ENCODE assay signal across 25 cellular contexts in the genomic region with DNA sequence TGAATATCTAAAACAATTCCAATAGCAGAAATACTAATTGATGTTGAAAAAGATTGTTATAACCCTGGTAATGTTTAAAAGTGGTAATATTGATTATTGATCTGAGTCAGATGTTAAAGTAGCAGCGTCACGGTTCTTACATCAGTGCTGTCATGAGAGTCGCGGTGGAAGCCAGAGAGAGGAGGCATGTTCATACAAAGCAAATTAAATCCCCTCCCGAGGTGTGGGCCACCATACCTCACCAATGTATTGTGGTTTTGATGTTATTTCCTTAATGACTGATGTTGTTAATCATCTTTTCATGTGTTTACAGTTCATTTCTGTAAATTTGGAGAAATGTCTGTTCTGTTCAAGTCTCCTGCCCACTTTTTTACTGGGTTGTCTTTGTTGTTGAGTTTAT. TPM values are rescaled to one million over a fixed set of nuclear protein-coding genes. Genes with fewer than 3 reads are reported as not detected.
A peak's percentile ranks its signal among the peaks of the same experiment; 100 is the strongest.
DNase-seq lines count a peak whose midpoint lies in the region; ATAC-seq and TF ChIP-seq lines count a peak whose summit lies in the region.
"Had no signal": no experiment of that assay in that cellular context is flagged by ENCODE, and none has a peak within 500 bp of the region (broad histone marks: within the 10 kb centered on the region; RNA-seq: fewer than 3 reads in every experiment).

No MANE protein-coding gene starts in this region.

- ATAC-seq in activated CD8-positive, alpha-beta T cell treated with anti-CD3 and anti-CD28 coated beads for 36 hours = no peak
- no peak for ATAC-seq in activated CD8-positive, alpha-beta T cell treated with anti-CD3 and anti-CD28 coated beads, Interleukin-2, amount 10 ng/mL, durations not matched to agents 7 days and 5 days
- peak; percentile 42 for ATAC-seq in naive thymus-derived CD4-positive, alpha-beta T cell
- ATAC-seq: GM12878, GM23338, HepG2 had no signal

- no peak overlapping the region for H3K27ac ChIP-seq in naive thymus-derived CD4-positive, alpha-beta T cell (ENCODE audit: low read depth, low read length)
- no peak overlapping the region for H3K27ac ChIP-seq in testis

- DNase-seq in activated CD8-positive, alpha-beta T cell treated with anti-CD3 and anti-CD28 coated beads for 36 hours = peak; percentile 22
- no peak for DNase-seq in activated CD8-positive, alpha-beta T cell treated with anti-CD3 and anti-CD28 coated beads, Interleukin-2, amount 10 ng/mL, durations not matched to agents 7 days and 5 days
- peak; percentile 8 for DNase-seq in stimulated activated CD8-positive, alpha-beta memory T cell treated with anti-CD3 and anti-CD28 coated beads, Interleukin-12 subunit alpha, Interleukin-12 subunit beta, amount 100 ng/mL, for 1 hour (ENCODE audit: low read depth)
- no peak for DNase-seq in stimulated activated CD8-positive, alpha-beta memory T cell treated with anti-CD3 and anti-CD28 coated beads, Interleukin-4, amount 100 ng/mL, for 48 hours
- DNase-seq in naive thymus-derived CD4-positive, alpha-beta T cell = no peak
- DNase-seq in testis = no peak
- DNase-seq in activated naive CD4-positive, alpha-beta T cell treated with Interleukin-2 at 50 U/mL for 16 hours = no peak
- DNase-seq: 8988T, H9, Karpas-422, NCI-H1092, NCI-H1417 treated with DMSO at 0.1 percent for 48 hours, NCI-H1694 treated with DMSO at 0.1 percent for 48 hours, NCI-H2081 treated with DMSO at 0.1 percent for 48 hours, NCI-H2171, NCI-H226, NCI-H510A, NCI-H69, RPMI8226, SHP77 had no signal

- intact Hi-C loops in activated CD8-positive, alpha-beta T cell treated with anti-CD3 and anti-CD28 coated beads for 36 hours (cut with micrococcal nuclease) = no loop called here
- intact Hi-C loops in naive thymus-derived CD4-positive, alpha-beta T cell (cut with micrococcal nuclease) = no loop called here
- intact Hi-C loops in testis (cut with DNase I; ENCODE audit: low total_unique reads) = no loop called here

- H3K4me1 Mint-ChIP-seq in activated CD8-positive, alpha-beta T cell treated with anti-CD3 and anti-CD28 coated beads for 36 hours (ENCODE audit: low read depth) = peaks cover 70% of the 10 kb centered on the region
- peaks cover 10% of the 10 kb centered on the region for H3K4me1 Mint-ChIP-seq in activated CD8-positive, alpha-beta T cell treated with anti-CD3 and anti-CD28 coated beads, Interleukin-2, amount 10 ng/mL, durations not matched to agents 7 days and 5 days (ENCODE audit: low read depth)
- H3K4me1 Mint-ChIP-seq in naive thymus-derived CD4-positive, alpha-beta T cell = peaks cover 6 to 79% (median 71%) of the 10 kb centered on the region in 7 donors
- H3K4me1 Mint-ChIP-seq: GM23338 had no signal

- no peaks in the 10 kb centered on the region for H3K4me1 ChIP-seq in naive thymus-derived CD4-positive, alpha-beta T cell (ENCODE audit: control insufficient read depth in 2 of 2, insufficient read depth in 2 of 2, low read length in 2 of 2)
- H3K4me1 ChIP-seq in testis = no peaks in the 10 kb centered on the region

- peaks cover 0 to 64% (median 10%) of the 10 kb centered on the region in 3 experiments for H3K36me3 ChIP-seq in naive thymus-derived CD4-positive, alpha-beta T cell (ENCODE audit: control insufficient read depth in 2 of 3, insufficient read depth in 3 of 3, low read length in 3 of 3)
- no peaks in the 10 kb centered on the region for H3K36me3 ChIP-seq in testis (ENCODE audit: low read depth, missing control alignments)

- no peak overlapping the region for H3K4me3 Mint-ChIP-seq in activated CD8-positive, alpha-beta T cell treated with anti-CD3 and anti-CD28 coated beads for 36 hours
- no peak overlapping the region for H3K4me3 Mint-ChIP-seq in activated CD8-positive, alpha-beta T cell treated with anti-CD3 and anti-CD28 coated beads, Interleukin-2, amount 10 ng/mL, durations not matched to agents 7 days and 5 days
- peak overlapping the region in 3 of 10 donors; percentile 9 to 39 (median 22) for H3K4me3 Mint-ChIP-seq in naive thymus-derived CD4-positive, alpha-beta T cell
- H3K4me3 Mint-ChIP-seq: GM23338, H9 had no signal

- H3K27me3 ChIP-seq in naive thymus-derived CD4-positive, alpha-beta T cell (ENCODE audit: control insufficient read depth in 2 of 2, insufficient read depth in 2 of 2, low read length in 2 of 2) = no peaks in the 10 kb centered on the region
- no peaks in the 10 kb centered on the region for H3K27me3 ChIP-seq in testis

- H3K9me3 ChIP-seq in naive thymus-derived CD4-positive, alpha-beta T cell (ENCODE audit: control insufficient read depth in 2 of 3, low read length in 3 of 3) = peaks cover 0 to 16% (median 0%) of the 10 kb centered on the region in 3 experiments
- no peaks in the 10 kb centered on the region for H3K9me3 ChIP-seq in testis

- H3K27me3 Mint-ChIP-seq in activated CD8-positive, alpha-beta T cell treated with anti-CD3 and anti-CD28 coated beads for 36 hours = no peaks in the 10 kb centered on the region
- no peaks in the 10 kb centered on the region for H3K27me3 Mint-ChIP-seq in activated CD8-positive, alpha-beta T cell treated with anti-CD3 and anti-CD28 coated beads, Interleukin-2, amount 10 ng/mL, durations not matched to agents 7 days and 5 days (ENCODE audit: low read depth)
- H3K27me3 Mint-ChIP-seq in naive thymus-derived CD4-positive, alpha-beta T cell = no peaks in the 10 kb centered on the region

- CTCF ChIA-PET in activated CD8-positive, alpha-beta T cell treated with anti-CD3 and anti-CD28 coated beads for 36 hours (lab: Charles Lee) = no interaction called here
- CTCF ChIA-PET in activated CD8-positive, alpha-beta T cell treated with anti-CD3 and anti-CD28 coated beads, Interleukin-2, amount 10 ng/mL, durations not matched to agents 7 days and 5 days (lab: Charles Lee) = no interaction called here
- CTCF ChIA-PET in naive thymus-derived CD4-positive, alpha-beta T cell (lab: Charles Lee) = no interaction called here

- no peak overlapping the region for H3K27ac Mint-ChIP-seq in activated CD8-positive, alpha-beta T cell treated with anti-CD3 and anti-CD28 coated beads for 36 hours
- H3K27ac Mint-ChIP-seq in activated CD8-positive, alpha-beta T cell treated with anti-CD3 and anti-CD28 coated beads, Interleukin-2, amount 10 ng/mL, durations not matched to agents 7 days and 5 days = no peak overlapping the region
- H3K27ac Mint-ChIP-seq in naive thymus-derived CD4-positive, alpha-beta T cell = no peak overlapping the region
- H3K27ac Mint-ChIP-seq: GM23338, H9 had no signal

- no peak for TF ChIP-seq CTCF in activated CD8-positive, alpha-beta T cell treated with anti-CD3 and anti-CD28 coated beads for 36 hours (IDR thresholded peaks at IDR 0.05)
- TF ChIP-seq CTCF in testis (IDR thresholded peaks at IDR 0.05) = no peak

- H3K4me3 ChIP-seq in naive thymus-derived CD4-positive, alpha-beta T cell (ENCODE audit: low read length) = no peak overlapping the region
- H3K4me3 ChIP-seq in testis = no peak overlapping the region
- H3K4me3 ChIP-seq: GM12878, GM23338 had no signal

- no peak for TF ChIP-seq POLR2A in testis (IDR thresholded peaks at IDR 0.05)

- peaks cover 94% of the 10 kb centered on the region for H3K36me3 Mint-ChIP-seq in activated CD8-positive, alpha-beta T cell treated with anti-CD3 and anti-CD28 coated beads for 36 hours (ENCODE audit: low read depth)
- H3K36me3 Mint-ChIP-seq in activated CD8-positive, alpha-beta T cell treated with anti-CD3 and anti-CD28 coated beads, Interleukin-2, amount 10 ng/mL, durations not matched to agents 7 days and 5 days (ENCODE audit: low read depth) = peaks cover 96% of the 10 kb centered on the region
- peaks cover 34 to 98% (median 90%) of the 10 kb centered on the region in 5 donors for H3K36me3 Mint-ChIP-seq in naive thymus-derived CD4-positive, alpha-beta T cell

- H3K9me3 Mint-ChIP-seq in activated CD8-positive, alpha-beta T cell treated with anti-CD3 and anti-CD28 coated beads for 36 hours = peaks cover 18% of the 10 kb centered on the region
- peaks cover 24% of the 10 kb centered on the region for H3K9me3 Mint-ChIP-seq in activated CD8-positive, alpha-beta T cell treated with anti-CD3 and anti-CD28 coated beads, Interleukin-2, amount 10 ng/mL, durations not matched to agents 7 days and 5 days (ENCODE audit: insufficient read depth)
- peaks cover 6 to 92% (median 47%) of the 10 kb centered on the region in 11 donors for H3K9me3 Mint-ChIP-seq in naive thymus-derived CD4-positive, alpha-beta T cell

- WGBS in testis, 2 donors = 85 to 96% methylated on average over 5 of the region's 5 CpGs

- POLR2A ChIA-PET in activated CD8-positive, alpha-beta T cell treated with anti-CD3 and anti-CD28 coated beads for 36 hours (lab: Charles Lee) = no interaction called here
- POLR2A ChIA-PET in activated CD8-positive, alpha-beta T cell treated with anti-CD3 and anti-CD28 coated beads, Interleukin-2, amount 10 ng/mL, durations not matched to agents 7 days and 5 days (lab: Charles Lee) = no interaction called here
- POLR2A ChIA-PET in naive thymus-derived CD4-positive, alpha-beta T cell (lab: Charles Lee) = no interaction called here

RNA-seq across cellular contexts. Expression of a gene that starts 11.2 kb away (rescaled TPM):
- total RNA-seq in activated CD8-positive, alpha-beta T cell treated with anti-CD3 and anti-CD28 coated beads for 36 hours = 10 to 100 TPM; 41.4 to 41.7 TPM
- total RNA-seq in activated CD8-positive, alpha-beta T cell treated with anti-CD3 and anti-CD28 coated beads, Interleukin-2, amount 10 ng/mL, durations not matched to agents 7 days and 5 days = 10 to 100 TPM; 37.1 to 41.3 TPM
- 10 to 100 TPM; 39.4 to 75.5 (median 54.5) TPM for total RNA-seq in naive thymus-derived CD4-positive, alpha-beta T cell
- polyA plus RNA-seq in naive thymus-derived CD4-positive, alpha-beta T cell = 10 to 100 TPM; 33.3 to 38.4 TPM
- 10 to 100 TPM; 19.4 to 28.8 TPM for total RNA-seq in testis
- 16.1 TPM for polyA plus RNA-seq in testis (ENCODE audit: insufficient read depth, low read depth, low replicate concordance)

RNA-seq across cellular contexts. Expression of a gene that starts 24.6 kb away (rescaled TPM):
- not detected for total RNA-seq in activated CD8-positive, alpha-beta T cell treated with anti-CD3 and anti-CD28 coated beads for 36 hours
- total RNA-seq in activated CD8-positive, alpha-beta T cell treated with anti-CD3 and anti-CD28 coated beads, Interleukin-2, amount 10 ng/mL, durations not matched to agents 7 days and 5 days = not detected
- not detected for total RNA-seq in naive thymus-derived CD4-positive, alpha-beta T cell
- polyA plus RNA-seq in naive thymus-derived CD4-positive, alpha-beta T cell = not detected
- not detected for total RNA-seq in testis
- polyA plus RNA-seq in testis (ENCODE audit: insufficient read depth, low read depth, low replicate concordance) = not detected
- total RNA-seq: GM12878, GM23338, H9, HepG2, HT1080 had no signal
- polyA plus RNA-seq: BJ, GM12878, GM23338, HepG2 had no signal

RNA-seq across cellular contexts. Expression of a gene that starts 27.4 kb away (rescaled TPM):
- under 1 TPM in 1 of 2 experiments, not detected in 1; 0.11 TPM for total RNA-seq in activated CD8-positive, alpha-beta T cell treated with anti-CD3 and anti-CD28 coated beads for 36 hours
- total RNA-seq in activated CD8-positive, alpha-beta T cell treated with anti-CD3 and anti-CD28 coated beads, Interleukin-2, amount 10 ng/mL, durations not matched to agents 7 days and 5 days = not detected
- under 1 TPM in 1 of 5 experiments, not detected in 4; 0.82 TPM for total RNA-seq in naive thymus-derived CD4-positive, alpha-beta T cell
- polyA plus RNA-seq in naive thymus-derived CD4-positive, alpha-beta T cell = not detected
- total RNA-seq in testis = under 1 TPM; 0.62 to 0.79 TPM
- 1.7 TPM for polyA plus RNA-seq in testis (ENCODE audit: insufficient read depth, low read depth, low replicate concordance)
- total RNA-seq: GM12878, GM23338, HepG2, HT1080 had no signal
- polyA plus RNA-seq: BJ, GM23338 had no signal

RNA-seq across cellular contexts. Expression of a gene that starts 35.8 kb away (rescaled TPM):
- total RNA-seq in activated CD8-positive, alpha-beta T cell treated with anti-CD3 and anti-CD28 coated beads for 36 hours = not detected
- not detected for total RNA-seq in activated CD8-positive, alpha-beta T cell treated with anti-CD3 and anti-CD28 coated beads, Interleukin-2, amount 10 ng/mL, durations not matched to agents 7 days and 5 days
- total RNA-seq in naive thymus-derived CD4-positive, alpha-beta T cell = not detected
- not detected for polyA plus RNA-seq in naive thymus-derived CD4-positive, alpha-beta T cell
- not detected for total RNA-seq in testis
- polyA plus RNA-seq in testis (ENCODE audit: insufficient read depth, low read depth, low replicate concordance) = not detected
- total RNA-seq: GM12878, GM23338, H9, HepG2, HT1080 had no signal
- polyA plus RNA-seq: BJ, GM12878, GM23338, HepG2 had no signal

RNA-seq across cellular contexts. Expression of a gene that starts 44.1 kb away (rescaled TPM):
- not detected for total RNA-seq in activated CD8-positive, alpha-beta T cell treated with anti-CD3 and anti-CD28 coated beads for 36 hours
- total RNA-seq in activated CD8-positive, alpha-beta T cell treated with anti-CD3 and anti-CD28 coated beads, Interleukin-2, amount 10 ng/mL, durations not matched to agents 7 days and 5 days = not detected
- total RNA-seq in naive thymus-derived CD4-positive, alpha-beta T cell = not detected
- polyA plus RNA-seq in naive thymus-derived CD4-positive, alpha-beta T cell = not detected
- total RNA-seq in testis = not detected
- not detected for polyA plus RNA-seq in testis (ENCODE audit: insufficient read depth, low read depth, low replicate concordance)
- total RNA-seq: GM12878, GM23338, H9, HepG2, HT1080 had no signal
- polyA plus RNA-seq: BJ, GM12878, GM23338, HepG2 had no signal

Comparison
In these comparisons a context has a peak if more than half of its experiments do, and no peak if none do; other contexts are left out.
1. DNase-seq: peak in activated CD8-positive, alpha-beta T cell treated with anti-CD3 and anti-CD28 coated beads for 36 hours (single experiment) and stimulated activated CD8-positive, alpha-beta memory T cell treated with anti-CD3 and anti-CD28 coated beads, Interleukin-12 subunit alpha, Interleukin-12 subunit beta, amount 100 ng/mL, for 1 hour (single experiment); none in activated CD8-positive, alpha-beta T cell treated with anti-CD3 and anti-CD28 coated beads, Interleukin-2, amount 10 ng/mL, durations not matched to agents 7 days and 5 days (single experiment), stimulated activated CD8-positive, alpha-beta memory T cell treated with anti-CD3 and anti-CD28 coated beads, Interleukin-4, amount 100 ng/mL, for 48 hours (single experiment), naive thymus-derived CD4-positive, alpha-beta T cell (0 of 9), testis (single experiment) and activated naive CD4-positive, alpha-beta T cell treated with Interleukin-2 at 50 U/mL for 16 hours (single experiment).